Comparison of ENCODE assay signal across 11 cellular contexts in the genomic region with DNA sequence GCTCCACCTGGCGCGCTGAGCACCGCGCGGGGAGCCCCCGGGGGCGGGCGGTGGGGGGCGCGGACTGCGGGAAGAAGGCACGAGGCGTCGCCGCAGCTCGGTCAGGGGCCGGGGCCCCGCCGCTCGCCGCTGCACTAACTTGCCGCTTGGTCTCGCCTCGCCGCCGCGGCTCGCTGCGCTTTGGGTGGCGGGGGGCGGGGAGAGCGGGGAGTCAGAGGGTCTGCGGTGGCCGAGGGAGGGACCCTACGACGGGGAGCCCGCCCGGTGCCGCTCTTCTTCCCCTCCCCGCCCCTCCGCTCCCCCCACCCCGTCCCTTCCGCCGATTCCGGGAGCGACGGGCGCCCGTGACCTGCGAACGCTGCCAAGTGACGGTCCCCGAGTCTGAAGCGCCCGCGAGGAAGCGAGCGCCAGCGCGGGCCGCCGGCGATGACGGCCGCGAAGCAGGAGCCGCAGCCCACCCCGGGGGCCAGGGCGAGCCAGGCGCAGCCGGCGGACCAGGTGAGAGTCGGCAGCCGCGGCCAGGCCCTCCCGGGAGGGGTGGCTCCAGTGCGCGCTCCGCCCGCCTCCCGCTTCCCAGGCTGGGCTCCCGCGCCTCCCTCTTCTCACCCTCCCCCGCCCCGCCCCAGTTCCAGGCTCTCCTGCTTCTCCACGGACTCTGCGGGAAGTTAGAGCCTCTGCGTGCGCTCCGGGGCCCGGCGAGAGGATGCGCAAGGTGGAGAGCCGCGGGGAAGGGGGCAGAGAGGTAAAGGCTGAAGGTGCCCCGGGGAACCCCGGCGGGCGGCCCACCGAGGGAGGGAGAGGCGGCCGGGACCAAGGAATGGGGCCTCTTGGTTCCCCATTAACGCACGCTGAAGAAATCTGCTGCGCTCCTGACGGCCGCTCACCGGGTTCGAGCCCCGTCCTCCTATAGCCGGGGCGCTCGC.
DNase-seq lines count a peak whose midpoint lies in the region; ATAC-seq lines count a peak whose summit lies in the region.
"Had no signal": no experiment of that assay in that cellular context is flagged by ENCODE, and none has a peak within 500 bp of the region (broad histone marks: within the 10 kb centered on the region; RNA-seq: fewer than 3 reads in every experiment).

No MANE protein-coding gene starts in this region.

- peak overlapping the region; percentile 38 for H3K4me3 ChIP-seq in thymus (ENCODE audit: low read length)
- no peak overlapping the region for H3K4me3 ChIP-seq in effector memory CD4-positive, alpha-beta T cell (ENCODE audit: insufficient read depth, low read depth, low read length, poor library complexity, severe bottlenecking)

- DNase-seq in NCI-H748 (lab: John Stamatoyannopoulos, UW; ENCODE audit: unreplicated experiment) = peak; percentile 55
- DNase-seq in NCI-H748 treated with DMSO at 0.1 percent for 48 hours (lab: John Stamatoyannopoulos, UW) = no peak
- peak; percentile 90 for DNase-seq in left kidney (ENCODE audit: low read depth, low spot score)
- DNase-seq in effector memory CD4-positive, alpha-beta T cell = no peak
- no peak for DNase-seq in NOMO-1 treated with dmso at 0.1 percent for 144 hours (lab: John Stamatoyannopoulos, UW; ENCODE audit: unreplicated experiment)
- DNase-seq: activated naive CD4-positive, alpha-beta T cell treated with anti-CD3 and anti-CD28 coated beads for 36 hours; stimulated activated CD4-positive, alpha-beta T cell treated with anti-CD3 and anti-CD28 coated beads, Interleukin-1b, Interleukin-23, amount 100 ng/mL, for 48 hours; T-helper 9 cell had no signal

- H3K4me1 ChIP-seq in thymus (ENCODE audit: control insufficient read depth, insufficient read depth, low read length) = no peaks in the 10 kb centered on the region
- no peaks in the 10 kb centered on the region for H3K4me1 ChIP-seq in effector memory CD4-positive, alpha-beta T cell (ENCODE audit: control insufficient read depth, insufficient read depth, low read length, poor library complexity, severe bottlenecking)

- H3K9me3 ChIP-seq in thymus (ENCODE audit: control insufficient read depth) = peaks cover 5% of the 10 kb centered on the region
- H3K9me3 ChIP-seq in effector memory CD4-positive, alpha-beta T cell (ENCODE audit: control insufficient read depth, low read length) = no peaks in the 10 kb centered on the region

- peak overlapping the region; percentile 8 for H3K27ac ChIP-seq in angular gyrus (ENCODE audit: low read depth, low read length)
- H3K27ac ChIP-seq in thymus (ENCODE audit: low read depth) = no peak overlapping the region
- H3K27ac ChIP-seq in effector memory CD4-positive, alpha-beta T cell (ENCODE audit: insufficient read depth, low read length, poor library complexity, severe bottlenecking) = no peak overlapping the region

- H3K36me3 ChIP-seq in thymus (ENCODE audit: control insufficient read depth, insufficient read depth) = no peaks in the 10 kb centered on the region
- H3K36me3 ChIP-seq in effector memory CD4-positive, alpha-beta T cell (ENCODE audit: control insufficient read depth, insufficient read depth, low read length) = no peaks in the 10 kb centered on the region

- peaks cover 31% of the 10 kb centered on the region for H3K27me3 ChIP-seq in thymus (ENCODE audit: control insufficient read depth, insufficient read depth)
- no peaks in the 10 kb centered on the region for H3K27me3 ChIP-seq in effector memory CD4-positive, alpha-beta T cell (replicated peaks; ENCODE audit: control insufficient read depth, insufficient read depth, low read length, poor library complexity, severe bottlenecking)

- WGBS in thymus = 3% methylated on average over 112 of the region's 113 CpGs

- ATAC-seq in HG03025 (IDR thresholded peaks at IDR 0.05; ENCODE audit: low FRiP score, unreplicated experiment) = no peak

Comparison
In these comparisons a context has a peak if more than half of its experiments do, and no peak if none do; other contexts are left out.
1. DNase-seq: peak in NCI-H748 (single experiment) and left kidney (single experiment); none in NCI-H748 treated with DMSO at 0.1 percent for 48 hours (single experiment), effector memory CD4-positive, alpha-beta T cell (0 of 3) and NOMO-1 treated with dmso at 0.1 percent for 144 hours (single experiment).